In genomic region chr15:76058714-76059319, GRCh38 we compare ENCODE assay signal across 8 cellular contexts. TPM values are rescaled to one million over a fixed set of nuclear protein-coding genes. Genes with fewer than 3 reads are reported as not detected.
DNase-seq lines count a peak whose midpoint lies in the region; ATAC-seq and TF ChIP-seq lines count a peak whose summit lies in the region.

No MANE protein-coding gene starts in this region.

- POLR2A ChIA-PET in activated naive CD8-positive, alpha-beta T cell treated with anti-CD3 and anti-CD28 coated beads, Interleukin-2, amount 10 ng/mL, durations not matched to agents 7 days and 5 days (lab: Charles Lee), result interaction anchor here (1.0 to 2.6 kb wide), 2 partner anchors 80 to 81 kb away, joined by 3 to 7 read pairs; no protein-coding TSS in a partner anchor

- TF ChIP-seq EP300 in sigmoid colon (IDR thresholded peaks at IDR 0.05), result no peak

- H3K4me1 Mint-ChIP-seq in activated naive CD8-positive, alpha-beta T cell treated with anti-CD3 and anti-CD28 coated beads, Interleukin-2, amount 10 ng/mL, durations not matched to agents 7 days and 5 days, result peaks cover 16% of the 10 kb centered on the region

- no peak for TF ChIP-seq POLR2A in sigmoid colon (IDR thresholded peaks at IDR 0.05)

- ATAC-seq in activated naive CD8-positive, alpha-beta T cell treated with anti-CD3 and anti-CD28 coated beads, Interleukin-2, amount 10 ng/mL, durations not matched to agents 7 days and 5 days (ENCODE audit: low read depth), result peak; percentile 57
- ATAC-seq in HG02852 (IDR thresholded peaks at IDR 0.05; ENCODE audit: unreplicated experiment), result no peak

- H3K36me3 ChIP-seq in iPS DF 6.9 (ENCODE audit: control insufficient read depth, insufficient read depth, low read length) (no peaks in the 10 kb centered on the region), sigmoid colon (no peaks in the 10 kb centered on the region)

- H3K36me3 Mint-ChIP-seq in activated naive CD8-positive, alpha-beta T cell treated with anti-CD3 and anti-CD28 coated beads, Interleukin-2, amount 10 ng/mL, durations not matched to agents 7 days and 5 days, result no peaks in the 10 kb centered on the region

- TF ChIP-seq CTCF in sigmoid colon (IDR thresholded peaks at IDR 0.05), result no peak

- intact Hi-C loops in sigmoid colon (cut with DNase I), result no loop called here

- WGBS in iPS DF 6.9 (ENCODE audit: insufficient coverage, insufficient read length), result no CpG with 5 or more reads among the region's 18 CpGs
- WGBS in sigmoid colon, 2 donors, result 9 to 12% methylated on average over 18 of the region's 18 CpGs

- H3K9me3 ChIP-seq in iPS DF 6.9 (ENCODE audit: control insufficient read depth, insufficient read depth, low read length) (no peaks in the 10 kb centered on the region), sigmoid colon (no peaks in the 10 kb centered on the region)

- no peak overlapping the region for H3K27ac Mint-ChIP-seq in activated naive CD8-positive, alpha-beta T cell treated with anti-CD3 and anti-CD28 coated beads, Interleukin-2, amount 10 ng/mL, durations not matched to agents 7 days and 5 days

- no peaks in the 10 kb centered on the region for H3K9me3 Mint-ChIP-seq in activated naive CD8-positive, alpha-beta T cell treated with anti-CD3 and anti-CD28 coated beads, Interleukin-2, amount 10 ng/mL, durations not matched to agents 7 days and 5 days

- peak overlapping the region; percentile 71 for H3K4me3 Mint-ChIP-seq in activated naive CD8-positive, alpha-beta T cell treated with anti-CD3 and anti-CD28 coated beads, Interleukin-2, amount 10 ng/mL, durations not matched to agents 7 days and 5 days

- H3K27me3 ChIP-seq in iPS DF 6.9 (ENCODE audit: control insufficient read depth, insufficient read depth, low read length) (no peaks in the 10 kb centered on the region), sigmoid colon (peaks cover 0 to 22% (median 9%) of the 10 kb centered on the region in 3 donors)

- DNase-seq in NCI-H82 (lab: John Stamatoyannopoulos, UW) (peak; percentile 60), NCI-H82 treated with DMSO at 0.1 percent for 48 hours (lab: John Stamatoyannopoulos, UW; ENCODE audit: unreplicated experiment) (no peak), NCI-H1694 (lab: John Stamatoyannopoulos, UW) (peak; percentile 26), iPS DF 6.9 (ENCODE audit: low read depth, low spot score) (no peak), sigmoid colon (no peak), DMS79 (lab: John Stamatoyannopoulos, UW) (no peak)
- peak; percentile 38 for DNase-seq in activated naive CD8-positive, alpha-beta T cell treated with anti-CD3 and anti-CD28 coated beads, Interleukin-2, amount 10 ng/mL, durations not matched to agents 7 days and 5 days

- H3K27me3 Mint-ChIP-seq in activated naive CD8-positive, alpha-beta T cell treated with anti-CD3 and anti-CD28 coated beads, Interleukin-2, amount 10 ng/mL, durations not matched to agents 7 days and 5 days, result peaks cover 72% of the 10 kb centered on the region

- no peaks in the 10 kb centered on the region; the same call in 1 of the 2 replicates for H3K4me1 ChIP-seq in iPS DF 6.9 (ENCODE audit: control insufficient read depth, insufficient read depth, low read length)
- peaks cover 0 to 19% (median 16%) of the 10 kb centered on the region in 4 donors for H3K4me1 ChIP-seq in sigmoid colon

- H3K4me3 ChIP-seq in iPS DF 6.9 (ENCODE audit: low read length) (peak overlapping the region; percentile 71; the same call in 1 of the 2 replicates), sigmoid colon (peak overlapping the region; percentile 45 to 70 (median 60))

- no peak overlapping the region for H3K27ac ChIP-seq in iPS DF 6.9 (ENCODE audit: low read length)
- H3K27ac ChIP-seq in sigmoid colon, result no peak overlapping the region

RNA-seq across cellular contexts. Expression of gene TMEM266, which starts 1.0 kb away (rescaled TPM):
- not detected for total RNA-seq in activated naive CD8-positive, alpha-beta T cell treated with anti-CD3 and anti-CD28 coated beads, Interleukin-2, amount 10 ng/mL, durations not matched to agents 7 days and 5 days
- total RNA-seq in sigmoid colon, result under 1 TPM in 1 of 4 donors, not detected in 3; 0.27 TPM
- polyA plus RNA-seq in sigmoid colon, result 1 to 10 TPM in 1 of 3 donors, not detected in 2; 1.1 TPM

RNA-seq across cellular contexts. Expression of gene NRG4, which starts 46.6 kb away (rescaled TPM):
- total RNA-seq in activated naive CD8-positive, alpha-beta T cell treated with anti-CD3 and anti-CD28 coated beads, Interleukin-2, amount 10 ng/mL, durations not matched to agents 7 days and 5 days, result not detected
- not detected for total RNA-seq in sigmoid colon
- 1 to 10 TPM in 2 of 3 donors, under 1 TPM in 1; 0.76 to 3.9 (median 3.0) TPM for polyA plus RNA-seq in sigmoid colon

Comparison
In these comparisons a context has a peak if more than half of its experiments do, and no peak if none do; other contexts are left out.
1. DNase-seq: peak in NCI-H82 (single experiment), NCI-H1694 (single experiment) and activated naive CD8-positive, alpha-beta T cell treated with anti-CD3 and anti-CD28 coated beads, Interleukin-2, amount 10 ng/mL, durations not matched to agents 7 days and 5 days (single experiment); none in NCI-H82 treated with DMSO at 0.1 percent for 48 hours (single experiment), iPS DF 6.9 (single experiment), sigmoid colon (single experiment) and DMS79 (single experiment).